In the genomic region with DNA sequence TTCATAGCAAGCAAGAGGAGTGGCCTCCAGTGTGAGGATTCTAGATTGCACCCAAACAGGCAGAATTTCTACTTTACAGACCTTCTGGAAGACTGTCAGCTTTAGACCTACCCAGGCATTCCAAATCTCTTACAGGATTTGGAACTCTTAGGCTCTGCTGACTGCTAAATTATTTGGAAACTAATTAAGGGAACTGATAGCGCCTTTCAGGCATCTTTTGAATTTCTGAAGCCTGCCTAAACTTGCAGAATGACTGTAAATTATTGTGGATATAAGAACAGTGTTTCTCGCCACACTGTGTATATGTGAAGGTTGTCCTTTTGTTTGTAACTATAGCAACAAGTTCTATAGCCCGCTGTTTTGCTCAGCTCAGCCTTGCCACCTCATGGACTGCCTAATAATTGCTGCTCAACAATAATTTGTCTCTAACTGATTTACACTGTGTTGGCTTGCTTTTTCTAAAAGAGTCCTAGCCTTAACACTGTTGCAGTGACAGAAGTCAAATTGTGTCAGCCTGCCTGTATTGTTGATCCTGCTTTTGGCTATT, we compare ENCODE assay signal across 11 cellular contexts. TPM values are rescaled to one million over a fixed set of nuclear protein-coding genes. Genes with fewer than 3 reads are reported as not detected.
DNase-seq lines count a peak whose midpoint lies in the region; ATAC-seq, FAIRE-seq and TF ChIP-seq lines count a peak whose summit lies in the region.
"Not testable (repeated sequence)": the region's sequence is repeated elsewhere in the genome, so short reads cannot be mapped to it uniquely, and the experiment has no call there.
"Had no signal": no experiment of that assay in that cellular context is flagged by ENCODE, and none has a peak within 500 bp of the region (broad histone marks: within the 10 kb centered on the region; RNA-seq: fewer than 3 reads in every experiment).

No MANE protein-coding gene starts in this region.

- DNase-seq in GM12878 (ENCODE audit: low read depth, low spot score); urothelium cell line (ENCODE audit: low spot score): not testable (repeated sequence)
- DNase-seq in mesenchymal stem cell = peak; percentile 29

- not testable (repeated sequence) for TF ChIP-seq RAD21 in GM12878 (IDR thresholded peaks at IDR 0.05; ENCODE audit: insufficient read depth, low read depth, low read length)

- WGBS in GM12878 (ENCODE audit: insufficient coverage, insufficient replicate concordance, low lambda C conversion rate, missing lambda C conversion rate) = 29% methylated on average over 3 of the region's 3 CpGs
- 45% methylated on average over 1 of the region's 3 CpGs for WGBS in mesenchymal stem cell

- not testable (repeated sequence) for H3K4ac ChIP-seq in mesenchymal stem cell (ENCODE audit: low read depth in 1 of 2, low read length in 2 of 2)

- not testable (repeated sequence) for H3K23ac ChIP-seq in mesenchymal stem cell (ENCODE audit: low read length in 2 of 2)

- not testable (repeated sequence) for H4K91ac ChIP-seq in mesenchymal stem cell (ENCODE audit: low read length)

- H4K20me1 ChIP-seq in OCI-LY3 (ENCODE audit: insufficient read depth, low read length); GM12878 (ENCODE audit: control insufficient read depth, insufficient read depth): not testable (repeated sequence)

- 0 out of 2 replicates have a peak, but pooled peaks have one; percentile 9 for TF ChIP-seq CTCF in OCI-LY3 (IDR thresholded peaks at IDR 0.05; ENCODE audit: low read depth, low read length)
- not testable (repeated sequence) for TF ChIP-seq CTCF in GM12878 (IDR thresholded peaks at IDR 0.05 in 2 of 3, conservative IDR thresholded peaks at IDR 0.05 in 1 of 3; ENCODE audit: control insufficient read depth in 2 of 3, extremely low read depth in 1 of 3, insufficient read depth in 1 of 3, low read depth in 3 of 3, low read length in 3 of 3)

- not testable (repeated sequence) for H3K9me3 ChIP-seq in OCI-LY3 (ENCODE audit: insufficient read depth, low read length); GM12878 (replicated peaks; ENCODE audit: control insufficient read depth, insufficient read depth, low read length); mesenchymal stem cell (ENCODE audit: control insufficient read depth, low read length)

- in situ Hi-C loops in GM12878 (cut with MboI) = not testable (repeated sequence)

- FAIRE-seq in GM12878 (lab: Jason Lieb, UNC) (peak; percentile 91), urothelium cell line (lab: Jason Lieb, UNC) (peak; percentile 89)

- H2AFZ ChIP-seq in OCI-LY3 (ENCODE audit: low read depth, low read length); GM12878 (ENCODE audit: control insufficient read depth, low read depth, low read length); mesenchymal stem cell (ENCODE audit: low read depth, low read length): not testable (repeated sequence)

- not testable (repeated sequence) for H3K36me3 ChIP-seq in OCI-LY3 (replicated peaks; ENCODE audit: low read depth, low read length); GM12878 (ENCODE audit: control insufficient read depth in 2 of 2, insufficient read depth in 2 of 2, low read length in 1 of 2); mesenchymal stem cell (ENCODE audit: control insufficient read depth in 1 of 2, insufficient read depth in 2 of 2, low read depth in 1 of 2, low read length in 2 of 2)

- H3K9ac ChIP-seq in OCI-LY3 (ENCODE audit: low read length) = peak overlapping the region; percentile 39; the same call in 1 of the 2 replicates
- not testable (repeated sequence) for H3K9ac ChIP-seq in GM12878 (ENCODE audit: control insufficient read depth, insufficient read depth, low read length); mesenchymal stem cell (ENCODE audit: low read length)

- not testable (repeated sequence) for H3K14ac ChIP-seq in mesenchymal stem cell (ENCODE audit: low read length in 2 of 2)

- H3K79me2 ChIP-seq in OCI-LY3 (ENCODE audit: low read length); GM12878 (ENCODE audit: control insufficient read depth, insufficient read depth, low read length): not testable (repeated sequence)

- H3K18ac ChIP-seq in mesenchymal stem cell (ENCODE audit: low read depth in 1 of 2, low read length in 2 of 2) = not testable (repeated sequence)

- RAD21 ChIA-PET in GM12878 (lab: Charles Lee; ENCODE audit: unreplicated experiment) = not testable (repeated sequence)

- CTCF ChIA-PET in GM12878 (lab: Yijun Ruan, JAX) = not testable (repeated sequence)

- not testable (repeated sequence) for H2BK5ac ChIP-seq in mesenchymal stem cell (ENCODE audit: low read depth, low read length, poor library complexity, severe bottlenecking)

- H2BK120ac ChIP-seq in mesenchymal stem cell (ENCODE audit: low read depth, low read length) = not testable (repeated sequence)

- ATAC-seq in GM18505 (IDR thresholded peaks at IDR 0.05; ENCODE audit: unreplicated experiment) (peak; percentile 53), GM21381 (IDR thresholded peaks at IDR 0.05; ENCODE audit: unreplicated experiment) (peak; percentile 44), HG02870 (IDR thresholded peaks at IDR 0.05; ENCODE audit: unreplicated experiment) (peak; percentile 55), HG03442 (IDR thresholded peaks at IDR 0.05; ENCODE audit: unreplicated experiment) (peak; percentile 59), GM12878 (peak; percentile 72)

- H3K4me3 ChIP-seq in OCI-LY3 (ENCODE audit: low read length); GM12878; mesenchymal stem cell (ENCODE audit: insufficient read depth in 1 of 2, low read depth in 1 of 2, low read length in 2 of 2): not testable (repeated sequence)

- peak overlapping the region; percentile 59 for H3K27ac ChIP-seq in OCI-LY3 (ENCODE audit: low read length)
- not testable (repeated sequence) for H3K27ac ChIP-seq in GM12878 (ENCODE audit: control insufficient read depth, insufficient read depth); mesenchymal stem cell (ENCODE audit: low read length, poor library complexity, severe bottlenecking)

- H2AK5ac ChIP-seq in mesenchymal stem cell (ENCODE audit: low read length, severe bottlenecking) = not testable (repeated sequence)

- not testable (repeated sequence) for H4K8ac ChIP-seq in mesenchymal stem cell (ENCODE audit: low read length)

- not testable (repeated sequence) for H2BK12ac ChIP-seq in mesenchymal stem cell (ENCODE audit: low read length in 2 of 2)

- H3K4me1 ChIP-seq in OCI-LY3 (ENCODE audit: low read length) = peaks cover 27% of the 10 kb centered on the region
- not testable (repeated sequence) for H3K4me1 ChIP-seq in GM12878 (ENCODE audit: control insufficient read depth, insufficient read depth, low read length); mesenchymal stem cell (ENCODE audit: control insufficient read depth, insufficient read depth, low read depth, low read length)

- intact Hi-C loops in GM12878 (cut with micrococcal nuclease; ENCODE audit: unreplicated experiment) = loop anchor here (5.0 kb wide), 1 partner anchor 47 kb away; no protein-coding TSS in a partner anchor

- peak overlapping the region; percentile 56 for H3K4me2 ChIP-seq in OCI-LY3 (ENCODE audit: low read length)
- H3K4me2 ChIP-seq in GM12878 (ENCODE audit: control insufficient read depth, insufficient read depth); mesenchymal stem cell (ENCODE audit: low read length, poor library complexity, severe bottlenecking): not testable (repeated sequence)

- H3K27me3 ChIP-seq in OCI-LY3 (ENCODE audit: low read depth, low read length); GM12878 (replicated peaks in 1 of 2; ENCODE audit: control insufficient read depth in 2 of 2, insufficient read depth in 2 of 2, low read length in 1 of 2); mesenchymal stem cell (ENCODE audit: control insufficient read depth in 1 of 2, insufficient read depth in 1 of 2, low read length in 2 of 2): not testable (repeated sequence)

- TF ChIP-seq POLR2A in GM18505 (IDR thresholded peaks at IDR 0.05; ENCODE audit: borderline replicate concordance, extremely low read depth, insufficient read depth, insufficient read length); GM12878 (IDR thresholded peaks at IDR 0.05; ENCODE audit: low read depth, low read length): not testable (repeated sequence)

- H3K79me1 ChIP-seq in mesenchymal stem cell (replicated peaks; ENCODE audit: low read length, poor library complexity, severe bottlenecking) = not testable (repeated sequence)

- not testable (repeated sequence) for TF ChIP-seq EP300 in GM12878 (IDR thresholded peaks at IDR 0.05; ENCODE audit: borderline replicate concordance in 1 of 2, control insufficient read depth in 1 of 2, low read depth in 2 of 2, low read length in 2 of 2)

- not testable (repeated sequence) for H2BK15ac ChIP-seq in mesenchymal stem cell (ENCODE audit: low read depth, poor library complexity, severe bottlenecking)

- POLR2A ChIA-PET in GM12878 (lab: Charles Lee) = not testable (repeated sequence)

- BruUV-seq in GM12878 (replicated peaks; lab: Mats Ljungman, UMichigan) = not testable (repeated sequence)

- SMC1A ChIA-PET in GM12878 (lab: Charles Lee; ENCODE audit: uncharacterized antibody, unreplicated experiment) = not testable (repeated sequence)

RNA-seq across cellular contexts. Expression of a gene that starts 32.6 kb away (rescaled TPM):
- 25.7 and 34.4 TPM in 2 replicates for total RNA-seq in GM12878 (2013; cell fraction: nucleolus; rRNA removed)
- 0.90 and 1.6 TPM in 2 replicates for total RNA-seq in GM12878 (2014; rRNA removed)
- 1.3 and 1.5 TPM in 2 replicates for total RNA-seq in GM12878 (2014; rRNA removed; fragmentation: Illumina TruSeq; extraction: Trizol)
- total RNA-seq in GM12878 (2021) = 1.2 and 2.0 TPM in 2 replicates
- polyA plus RNA-seq in GM12878 (2011; ENCODE audit: low read depth) = 1.4 TPM
- 5.3 and 6.0 TPM in 2 replicates for polyA plus RNA-seq in GM12878 (2011; rRNA removed)
- 1.5 and 1.8 TPM in 2 replicates for polyA plus RNA-seq in GM12878 (2011; cell fraction: cytosol; rRNA removed)
- polyA plus RNA-seq in GM12878 (2011; cell fraction: nucleus; rRNA removed) = 11.7 and 14.8 TPM in 2 replicates
- polyA plus RNA-seq in GM12878 (2012) = 1.6 and 2.2 TPM in 2 replicates
- 1.7 and 2.7 TPM in 2 replicates for polyA plus RNA-seq in GM12878 (2014; fragmentation: Illumina TruSeq; extraction: Trizol)
- polyA plus RNA-seq in GM12878 (2014; fragmentation: Nextera tagmentation; extraction: Ambion mirVana) = under 1 TPM; 0.55 to 0.84 TPM
- polyA plus RNA-seq in GM12878 (2014; rRNA removed) = 1.1 and 2.0 TPM in 2 replicates
- polyA plus RNA-seq in GM12878 (2016; fragmentation: Nextera tagmentation; extraction: Ambion mirVana) = 1 to 10 TPM in 1 of 2 experiments, under 1 TPM in 1; 0.28 to 1.2 TPM
- 1.5 and 3.4 TPM in 2 replicates for polyA minus RNA-seq in GM12878 (2011; rRNA and poly(A)+ RNA removed)
- 1.9 TPM in 1 of 2 replicates, not detected in the other for polyA minus RNA-seq in GM12878 (2011; cell fraction: cytosol; rRNA and poly(A)+ RNA removed)
- polyA minus RNA-seq in GM12878 (2011; cell fraction: nucleus; rRNA and poly(A)+ RNA removed) = 4.5 and 6.9 TPM in 2 replicates
- 7.6 TPM for polyA plus RNA-seq in mesenchymal stem cell (2013, experiment 1 of 2)
- 7.6 TPM for polyA plus RNA-seq in mesenchymal stem cell (2013, experiment 2 of 2)

RNA-seq across cellular contexts. Expression of a gene that starts 44.6 kb away (rescaled TPM):
- 1.4 and 2.1 TPM in 2 replicates for total RNA-seq in GM12878 (2013; cell fraction: nucleolus; rRNA removed)
- total RNA-seq in GM12878 (2014; rRNA removed) (1.9 and 2.5 TPM in 2 replicates), GM12878 (2014; rRNA removed; fragmentation: Illumina TruSeq; extraction: Trizol) (3.2 and 3.5 TPM in 2 replicates), GM12878 (2021) (1.2 and 1.7 TPM in 2 replicates)
- polyA plus RNA-seq in GM12878 (2011; ENCODE audit: low read depth) = 1.1 TPM
- polyA plus RNA-seq in GM12878 (2011; rRNA removed) (0.04 TPM in 1 of 2 replicates, not detected in the other), GM12878 (2014; fragmentation: Illumina TruSeq; extraction: Trizol) (2.5 and 4.3 TPM in 2 replicates), GM12878 (2014; fragmentation: Nextera tagmentation; extraction: Ambion mirVana) (1 to 10 TPM; 1.2 to 1.6 TPM), GM12878 (2014; rRNA removed) (1.4 and 1.5 TPM in 2 replicates), GM12878 (2016; fragmentation: Nextera tagmentation; extraction: Ambion mirVana) (under 1 TPM; 0.44 to 0.66 TPM)
- not detected in 2 replicates for polyA plus RNA-seq in GM12878 (2011; cell fraction: cytosol; rRNA removed)
- not detected in 2 replicates for polyA plus RNA-seq in GM12878 (2011; cell fraction: nucleus; rRNA removed)
- 1.3 and 1.7 TPM in 2 replicates for polyA plus RNA-seq in GM12878 (2012)
- polyA minus RNA-seq in GM12878 (2011; rRNA and poly(A)+ RNA removed) = not detected in 2 replicates
- not detected in 2 replicates for polyA minus RNA-seq in GM12878 (2011; cell fraction: cytosol; rRNA and poly(A)+ RNA removed)
- not detected in 2 replicates for polyA minus RNA-seq in GM12878 (2011; cell fraction: nucleus; rRNA and poly(A)+ RNA removed)
- polyA plus RNA-seq in mesenchymal stem cell (2013, experiment 1 of 2) = 0.69 TPM
- 0.82 TPM for polyA plus RNA-seq in mesenchymal stem cell (2013, experiment 2 of 2)
- total RNA-seq: epithelial cell of proximal tubule, H7 had no signal
- polyA plus RNA-seq: BJ had no signal
